In the genomic region with DNA sequence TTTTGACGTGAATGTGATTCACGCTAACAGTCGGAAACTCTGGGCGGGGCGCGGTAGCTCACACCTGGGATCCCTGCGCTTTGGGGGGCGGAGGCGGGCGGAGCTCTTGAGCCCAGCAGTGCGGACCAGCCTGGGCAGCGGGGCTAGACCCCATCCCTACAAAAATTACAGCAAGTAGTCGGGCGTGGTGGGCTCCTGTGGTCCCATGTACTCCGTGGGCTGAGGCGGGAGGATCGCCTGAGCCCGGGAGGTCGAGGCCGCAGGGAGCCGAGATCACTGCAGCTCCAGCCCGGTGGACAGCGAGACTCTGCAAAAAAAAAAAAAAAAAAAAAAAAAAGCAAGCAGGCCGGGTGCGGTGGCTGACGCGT, we compare ENCODE assay signal across 8 cellular contexts. TPM values are rescaled to one million over a fixed set of nuclear protein-coding genes. Genes with fewer than 3 reads are reported as not detected.
DNase-seq lines count a peak whose midpoint lies in the region; ATAC-seq, FAIRE-seq and TF ChIP-seq lines count a peak whose summit lies in the region.
"Not testable (repeated sequence)": the region's sequence is repeated elsewhere in the genome, so short reads cannot be mapped to it uniquely, and the experiment has no call there.

No MANE protein-coding gene starts in this region.

- not testable (repeated sequence) for TF ChIP-seq POLR2A in GM12878 (IDR thresholded peaks at IDR 0.05; ENCODE audit: low read depth, low read length)

- H2AFZ ChIP-seq in H9 (ENCODE audit: low read length) = not testable (repeated sequence)
- peak overlapping the region; percentile 58 for H2AFZ ChIP-seq in GM12878 (ENCODE audit: control insufficient read depth, low read depth, low read length)

- H3T11ph ChIP-seq in H9 (ENCODE audit: low read length) = not testable (repeated sequence)

- not testable (repeated sequence) for H4K5ac ChIP-seq in H9 (ENCODE audit: insufficient read length, low read depth, low read length)

- POLR2A ChIA-PET in GM12878 (lab: Charles Lee) = interaction anchor here (0.6 to 1.2 kb wide), 2 partner anchors 48 to 1646 kb away, joined by 3 to 4 read pairs; no protein-coding TSS in a partner anchor

- peak; percentile 52 for ATAC-seq in GM18517 (IDR thresholded peaks at IDR 0.05; ENCODE audit: unreplicated experiment)
- ATAC-seq in HG03469 (IDR thresholded peaks at IDR 0.05; ENCODE audit: unreplicated experiment) = peak; percentile 25
- ATAC-seq in GM12878 = peak; percentile 77
- peak; percentile 44 for ATAC-seq in left ventricle myocardium superior
- peak; percentile 53 to 77 (median 72) for ATAC-seq in pancreas

- not testable (repeated sequence) for H3K23me2 ChIP-seq in H9 (ENCODE audit: insufficient read length, low read depth, low read length, poor library complexity, severe bottlenecking)

- peak overlapping the region; percentile 65; the same call in 1 of the 2 replicates for H3K4me3 ChIP-seq in GM12878
- peak overlapping the region in 3 of 4 donors; percentile 23 to 45 (median 37) for H3K4me3 ChIP-seq in pancreas
- peak overlapping the region; percentile 45 for H3K4me3 ChIP-seq in thymus (ENCODE audit: low read length)

- peaks cover 5 to 14% (median 11%) of the 10 kb centered on the region in 3 experiments; a peak in 6 of 7 replicates for H3K36me3 Mint-ChIP-seq in H9 (ENCODE audit: insufficient read depth in 1 of 3, low read depth in 3 of 3)

- in situ Hi-C loops in GM12878 (cut with MboI) = not testable (repeated sequence)

- H3K9me3 Mint-ChIP-seq in H9 = not testable (repeated sequence)

- not testable (repeated sequence) for H3K79me2 ChIP-seq in H9 (ENCODE audit: insufficient read depth, low read length); GM12878 (ENCODE audit: control insufficient read depth, insufficient read depth, low read length)

- not testable (repeated sequence) for H3K27ac ChIP-seq in H9 (ENCODE audit: insufficient read length, low read depth, low read length); GM12878 (ENCODE audit: control insufficient read depth, insufficient read depth)
- H3K27ac ChIP-seq in pancreas = peak overlapping the region in 3 of 4 donors; percentile 42 to 66 (median 44)
- peak overlapping the region; percentile 65 for H3K27ac ChIP-seq in thymus (ENCODE audit: low read depth)

- CTCF ChIA-PET in GM12878 (lab: Yijun Ruan, JAX) = not testable (repeated sequence)

- H2BK120ac ChIP-seq in H9 (ENCODE audit: low read depth, low read length, poor library complexity, severe bottlenecking) = not testable (repeated sequence)

- not testable (repeated sequence) for H3K27me3 ChIP-seq in H9 (ENCODE audit: insufficient read depth, low read length); GM12878 (replicated peaks in 1 of 2; ENCODE audit: control insufficient read depth in 2 of 2, insufficient read depth in 2 of 2, low read length in 1 of 2); pancreas; thymus (ENCODE audit: control insufficient read depth, insufficient read depth)

- H2BK20ac ChIP-seq in H9 (ENCODE audit: low read depth, low read length, poor library complexity, severe bottlenecking) = not testable (repeated sequence)

- not testable (repeated sequence) for H3K14ac ChIP-seq in H9 (ENCODE audit: insufficient read depth, low read length)

- not testable (repeated sequence) for H2BK12ac ChIP-seq in H9 (ENCODE audit: insufficient read length, low read depth, low read length)

- intact Hi-C loops in GM12878 (cut with micrococcal nuclease; ENCODE audit: unreplicated experiment); left ventricle myocardium superior (cut with micrococcal nuclease); pancreas (cut with DNase I): not testable (repeated sequence)

- not testable (repeated sequence) for TF ChIP-seq CTCF in H9 (conservative IDR thresholded peaks at IDR 0.05); GM12878 (IDR thresholded peaks at IDR 0.05 in 2 of 3, conservative IDR thresholded peaks at IDR 0.05 in 1 of 3; ENCODE audit: control insufficient read depth in 2 of 3, extremely low read depth in 1 of 3, insufficient read depth in 1 of 3, low read depth in 3 of 3, low read length in 3 of 3); pancreas (IDR thresholded peaks at IDR 0.05)

- no CpG with 5 or more reads among the region's 27 CpGs for WGBS in H9 (ENCODE audit: extremely low coverage, insufficient read length, low lambda C conversion rate)
- under 1% methylated on average over 14 of the region's 27 CpGs for WGBS in GM12878 (ENCODE audit: insufficient coverage, insufficient replicate concordance, low lambda C conversion rate, missing lambda C conversion rate)
- 0 to 3% methylated on average over 9 to 15 of the region's 27 CpGs for WGBS in pancreas, 2 donors
- 8% methylated on average over 16 of the region's 27 CpGs for WGBS in thymus

- not testable (repeated sequence) for H3K4me2 ChIP-seq in H9 (ENCODE audit: insufficient read depth, insufficient read length, low read length)
- H3K4me2 ChIP-seq in GM12878 (ENCODE audit: control insufficient read depth, insufficient read depth) = 0 out of 2 replicates have a peak overlapping the region, but pooled peaks have one; percentile 9

- not testable (repeated sequence) for H4K8ac ChIP-seq in H9 (replicated peaks; ENCODE audit: insufficient read length, low read depth, low read length)

- RAD21 ChIA-PET in GM12878 (lab: Charles Lee; ENCODE audit: unreplicated experiment) = not testable (repeated sequence)

- H3K9me3 ChIP-seq in H9 (ENCODE audit: control insufficient read depth, low read depth, low read length); GM12878 (replicated peaks; ENCODE audit: control insufficient read depth, insufficient read depth, low read length); pancreas; thymus (ENCODE audit: control insufficient read depth): not testable (repeated sequence)

- peak overlapping the region; percentile 83 to 88 for H3K4me3 Mint-ChIP-seq in H9

- not testable (repeated sequence) for FAIRE-seq in GM12878 (lab: Jason Lieb, UNC); pancreas (lab: Jason Lieb, UNC)

- not testable (repeated sequence) for H3K23ac ChIP-seq in H9 (ENCODE audit: insufficient read length, low read depth, low read length)

- not testable (repeated sequence) for H4K20me1 ChIP-seq in H9 (ENCODE audit: control insufficient read depth, insufficient read depth, insufficient read length); GM12878 (ENCODE audit: control insufficient read depth, insufficient read depth)

- not testable (repeated sequence) for TF ChIP-seq EP300 in GM12878 (IDR thresholded peaks at IDR 0.05; ENCODE audit: borderline replicate concordance in 1 of 2, control insufficient read depth in 1 of 2, low read depth in 2 of 2, low read length in 2 of 2)

- not testable (repeated sequence) for H4K91ac ChIP-seq in H9 (ENCODE audit: insufficient read length, low read depth, low read length)

- H2BK5ac ChIP-seq in H9 (ENCODE audit: insufficient read length, low read length) = not testable (repeated sequence)

- TF ChIP-seq RAD21 in GM12878 (IDR thresholded peaks at IDR 0.05; ENCODE audit: insufficient read depth, low read depth, low read length) = not testable (repeated sequence)

- H3K4ac ChIP-seq in H9 (ENCODE audit: low read depth, low read length) = not testable (repeated sequence)

- SMC1A ChIA-PET in GM12878 (lab: Charles Lee; ENCODE audit: uncharacterized antibody, unreplicated experiment) = not testable (repeated sequence)

- H2AK5ac ChIP-seq in H9 (ENCODE audit: insufficient read length, low read length) = not testable (repeated sequence)

- H3K27me3 Mint-ChIP-seq in H9 (ENCODE audit: low read depth) = peaks cover 10% of the 10 kb centered on the region

- H3K79me1 ChIP-seq in H9 (ENCODE audit: insufficient read depth, low read depth, low read length, poor library complexity, severe bottlenecking) = not testable (repeated sequence)

- H3K36me3 ChIP-seq in GM12878 (ENCODE audit: control insufficient read depth in 2 of 2, insufficient read depth in 2 of 2, low read length in 1 of 2); thymus (ENCODE audit: control insufficient read depth, insufficient read depth): not testable (repeated sequence)
- H3K36me3 ChIP-seq in pancreas = peaks cover 0 to 10% (median 0%) of the 10 kb centered on the region in 3 donors

- not testable (repeated sequence) for H3K4me1 Mint-ChIP-seq in H9

- peak overlapping the region in 1 of 3 experiments; percentile 92; a peak in 2 of 7 replicates for H3K27ac Mint-ChIP-seq in H9

- H3K56ac ChIP-seq in H9 (ENCODE audit: insufficient read length, low read depth, low read length) = not testable (repeated sequence)

- H3K4me1 ChIP-seq in H9 (ENCODE audit: insufficient read depth, low read length); GM12878 (ENCODE audit: control insufficient read depth, insufficient read depth, low read length); pancreas; thymus (ENCODE audit: control insufficient read depth, insufficient read depth, low read length): not testable (repeated sequence)

- H3K18ac ChIP-seq in H9 (ENCODE audit: insufficient read length, low read depth, low read length) = not testable (repeated sequence)

- not testable (repeated sequence) for H3K9ac ChIP-seq in H9 (ENCODE audit: extremely low read depth, insufficient read length, low read length)
- H3K9ac ChIP-seq in GM12878 (ENCODE audit: control insufficient read depth, insufficient read depth, low read length) = peak overlapping the region; percentile 44; the same call in 1 of the 2 replicates

- DNase-seq in H9; GM12878 (ENCODE audit: low read depth, low spot score); left ventricle myocardium superior; pancreas: not testable (repeated sequence)
- peak; percentile 52 to 64 for DNase-seq in activated CD4-positive, alpha-beta T cell treated with anti-CD3 and anti-CD28 coated beads for 4 hours

- TSS peak; percentile 99 for BruUV-seq in GM12878 (replicated peaks; lab: Mats Ljungman, UMichigan)

- not testable (repeated sequence) for H2BK15ac ChIP-seq in H9 (ENCODE audit: low read depth, low read length)

RNA-seq across cellular contexts. Expression of a gene that starts 46.4 kb away (rescaled TPM):
- total RNA-seq in H9 (2021) = 34.5 and 35.3 TPM in 2 replicates
- 30.8 and 36.7 TPM in 2 replicates for total RNA-seq in GM12878 (2013; cell fraction: nucleolus; rRNA removed)
- total RNA-seq in GM12878 (2014; rRNA removed) = 12.9 and 13.9 TPM in 2 replicates
- 10.2 and 10.7 TPM in 2 replicates for total RNA-seq in GM12878 (2014; rRNA removed; fragmentation: Illumina TruSeq; extraction: Trizol)
- 47.8 and 49.3 TPM in 2 replicates for total RNA-seq in GM12878 (2021)
- 5.2 TPM for polyA plus RNA-seq in GM12878 (2011; ENCODE audit: low read depth)
- polyA plus RNA-seq in GM12878 (2011; rRNA removed) = 6.3 and 12.3 TPM in 2 replicates
- 12.7 and 14.8 TPM in 2 replicates for polyA plus RNA-seq in GM12878 (2011; cell fraction: cytosol; rRNA removed)
- 133 and 156 TPM in 2 replicates for polyA plus RNA-seq in GM12878 (2011; cell fraction: nucleus; rRNA removed)
- polyA plus RNA-seq in GM12878 (2012) = 23.1 and 27.7 TPM in 2 replicates
- 3.6 and 10.8 TPM in 2 replicates for polyA plus RNA-seq in GM12878 (2014; fragmentation: Illumina TruSeq; extraction: Trizol)
- under 1 TPM; 0.13 to 0.42 TPM for polyA plus RNA-seq in GM12878 (2014; fragmentation: Nextera tagmentation; extraction: Ambion mirVana)
- polyA plus RNA-seq in GM12878 (2014; rRNA removed) = 35.8 and 48.5 TPM in 2 replicates
- polyA plus RNA-seq in GM12878 (2016; fragmentation: Nextera tagmentation; extraction: Ambion mirVana) = 1 to 10 TPM; 2.9 to 3.9 TPM
- 13.1 and 29.2 TPM in 2 replicates for polyA minus RNA-seq in GM12878 (2011; rRNA and poly(A)+ RNA removed)
- polyA minus RNA-seq in GM12878 (2011; cell fraction: cytosol; rRNA and poly(A)+ RNA removed) = 13.3 and 17.2 TPM in 2 replicates
- polyA minus RNA-seq in GM12878 (2011; cell fraction: nucleus; rRNA and poly(A)+ RNA removed) = 20.7 and 34.6 TPM in 2 replicates
- total RNA-seq in left ventricle myocardium superior = 28.9 TPM
- 10 to 100 TPM; 21.0 to 29.5 (median 22.5) TPM for total RNA-seq in pancreas
- polyA plus RNA-seq in pancreas = 10 to 100 TPM; 72.8 to 91.2 TPM
- 101 TPM for polyA plus RNA-seq in thymus

Comparison
In these comparisons a context has a peak if more than half of its experiments do, and no peak if none do; other contexts are left out.
1. ATAC-seq: peak in every context shown above with its lines; median percentile 77 in GM12878; 72 in pancreas; 52 in GM18517; 44 in left ventricle myocardium superior; 25 in HG03469.